Comparison of ENCODE assay signal across 9 cellular contexts in the genomic region with DNA sequence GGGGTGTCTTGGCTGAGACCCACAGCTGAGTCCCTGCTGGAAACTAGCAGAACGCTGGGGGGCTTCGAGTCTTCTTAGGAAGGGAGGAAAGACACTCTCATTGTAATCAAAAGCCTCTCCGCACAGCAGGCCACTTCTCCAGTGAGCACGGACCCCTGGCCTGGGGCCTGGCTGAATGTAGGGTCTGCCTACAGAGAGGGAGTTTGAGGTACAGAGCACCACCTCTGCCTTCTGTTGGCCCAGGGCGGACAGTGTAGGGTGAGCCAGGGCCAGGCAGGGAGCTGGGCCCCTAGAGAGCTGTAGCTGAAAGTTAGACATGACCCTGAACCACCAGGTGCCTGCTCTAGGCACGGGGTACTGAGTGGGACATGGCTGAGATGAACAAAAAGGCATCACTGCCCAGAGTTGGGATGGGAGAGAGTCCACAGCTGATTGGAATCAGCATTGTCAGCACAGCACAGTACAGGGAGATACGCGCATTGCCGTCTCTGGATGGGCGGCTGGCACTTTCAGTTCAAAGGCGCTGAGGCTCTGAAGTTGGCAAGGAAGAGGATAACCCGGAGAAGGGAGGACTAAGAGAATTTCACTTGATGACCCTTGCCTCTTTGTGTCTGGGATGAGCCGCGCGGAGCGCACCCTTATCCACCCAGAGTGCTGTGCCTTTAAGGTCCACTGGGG. TPM values are rescaled to one million over a fixed set of nuclear protein-coding genes. Genes with fewer than 3 reads are reported as not detected.
A peak's percentile ranks its signal among the peaks of the same experiment; 100 is the strongest.
DNase-seq lines count a peak whose midpoint lies in the region; ATAC-seq and TF ChIP-seq lines count a peak whose summit lies in the region.
"Had no signal": no experiment of that assay in that cellular context is flagged by ENCODE, and none has a peak within 500 bp of the region (broad histone marks: within the 10 kb centered on the region; RNA-seq: fewer than 3 reads in every experiment).

No MANE protein-coding gene starts in this region.

- TF ChIP-seq CTCF in Calu3 (IDR thresholded peaks at IDR 0.05; ENCODE audit: unreplicated experiment) = no peak
- TF ChIP-seq CTCF in foreskin keratinocyte (conservative IDR thresholded peaks at IDR 0.05) = no peak
- TF ChIP-seq CTCF in sigmoid colon (IDR thresholded peaks at IDR 0.05) = peak in 2 of 4 experiments; percentile 63 to 67

- no peak for DNase-seq in Calu3
- DNase-seq in NT2/D1 (ENCODE audit: low read depth, low spot score) = no peak
- no peak for DNase-seq in foreskin keratinocyte
- DNase-seq in sigmoid colon = no peak
- DNase-seq in SKM-1 (lab: John Stamatoyannopoulos, UW; ENCODE audit: unreplicated experiment) = no peak
- DNase-seq in OCI-M2 (lab: John Stamatoyannopoulos, UW; ENCODE audit: unreplicated experiment) = no peak
- no peak for DNase-seq in activated CD4-positive, CD25-positive, alpha-beta regulatory T cell treated with anti-CD3 and anti-CD28 coated beads, Interleukin-2, amount 50 U/mL, for 72 hours

- CTCF ChIA-PET in Calu3 (lab: Charles Lee) = interaction anchor here (1.1 to 1.3 kb wide), 3 partner anchors 268 to 282 kb away, joined by 3 to 4 read pairs (median 3); no protein-coding TSS in a partner anchor

- no peaks in the 10 kb centered on the region for H3K4me1 Mint-ChIP-seq in Calu3 (ENCODE audit: low read depth, unreplicated experiment)

- peaks cover 14% of the 10 kb centered on the region; the same call in 1 of the 2 replicates for H3K9me3 ChIP-seq in NT2/D1 (ENCODE audit: insufficient read depth, low read length)
- H3K9me3 ChIP-seq in sigmoid colon = no peaks in the 10 kb centered on the region

- peaks cover 6% of the 10 kb centered on the region for H3K9me3 Mint-ChIP-seq in Calu3 (ENCODE audit: low read depth, unreplicated experiment)
- H3K9me3 Mint-ChIP-seq: stimulated activated naive CD8-positive, alpha-beta T cell treated with anti-CD3 and anti-CD28 coated beads, Interleukin-15, Interleukin-2, amounts not matched to agents 100 ng/mL and 50 ng/mL, for 24 hours had no signal

- TF ChIP-seq POLR2A in sigmoid colon (IDR thresholded peaks at IDR 0.05) = no peak

- no TSS peak for BruUV-seq in Calu3 (replicated peaks; lab: Mats Ljungman, UMichigan)

- H3K9ac ChIP-seq in NT2/D1 (ENCODE audit: insufficient read length, low read depth) = no peak overlapping the region

- 29 to 31% methylated on average over 16 of the region's 16 CpGs for WGBS in sigmoid colon, 2 donors

- H3K4me3 ChIP-seq in NT2/D1 (ENCODE audit: insufficient read length, low read depth) (peak overlapping the region; percentile 58), sigmoid colon (peak overlapping the region in 3 of 4 donors; percentile 29 to 46 (median 46))

- H3K27ac ChIP-seq in foreskin keratinocyte (no peak overlapping the region), sigmoid colon (no peak overlapping the region)

- H3K4me3 Mint-ChIP-seq in Calu3 (ENCODE audit: low read depth, unreplicated experiment) = peak overlapping the region; percentile 67
- H3K4me3 Mint-ChIP-seq: stimulated activated naive CD8-positive, alpha-beta T cell treated with anti-CD3 and anti-CD28 coated beads, Interleukin-15, Interleukin-2, amounts not matched to agents 100 ng/mL and 50 ng/mL, for 24 hours had no signal

- intact Hi-C loops in Calu3 (cut with micrococcal nuclease; ENCODE audit: unreplicated experiment) (loop anchor here (2.0 kb wide), 1 partner anchor 371 kb away; no protein-coding TSS in a partner anchor), sigmoid colon (cut with DNase I) (loop anchor here (5.0 kb wide), 1 partner anchor 367 kb away; no protein-coding TSS in a partner anchor)

- H3K27me3 Mint-ChIP-seq in Calu3 (ENCODE audit: unreplicated experiment) = peaks cover 89% of the 10 kb centered on the region

- H3K36me3 Mint-ChIP-seq in Calu3 (ENCODE audit: insufficient read depth, unreplicated experiment) = peaks cover 14% of the 10 kb centered on the region

- TF ChIP-seq EP300 in sigmoid colon (IDR thresholded peaks at IDR 0.05) = no peak

- H3K36me3 ChIP-seq in NT2/D1 (ENCODE audit: insufficient read depth, insufficient read length, low read length) (no peaks in the 10 kb centered on the region), sigmoid colon (no peaks in the 10 kb centered on the region)

- H3K27ac Mint-ChIP-seq in Calu3 (ENCODE audit: unreplicated experiment) = no peak overlapping the region
- H3K27ac Mint-ChIP-seq: stimulated activated naive CD8-positive, alpha-beta T cell treated with anti-CD3 and anti-CD28 coated beads, Interleukin-15, Interleukin-2, amounts not matched to agents 100 ng/mL and 50 ng/mL, for 24 hours had no signal

- H3K27me3 ChIP-seq in NT2/D1 (ENCODE audit: insufficient read depth, insufficient read length) (peaks cover 74% of the 10 kb centered on the region), foreskin keratinocyte (peaks cover 66% of the 10 kb centered on the region), sigmoid colon (peaks cover 10 to 54% (median 12%) of the 10 kb centered on the region in 3 donors)

- H3K4me1 ChIP-seq in NT2/D1 (ENCODE audit: insufficient read depth, insufficient read length) (no peaks in the 10 kb centered on the region), foreskin keratinocyte (no peaks in the 10 kb centered on the region), sigmoid colon (peaks cover 0 to 19% (median 15%) of the 10 kb centered on the region in 4 donors)

- peak; percentile 23 for ATAC-seq in GM21576 (IDR thresholded peaks at IDR 0.05; ENCODE audit: unreplicated experiment)
- ATAC-seq in foreskin keratinocyte = peak; percentile 17

RNA-seq across cellular contexts. Expression of gene SLC25A48, which starts 0.4 kb away (rescaled TPM):
- not detected in 2 replicates for total RNA-seq in Calu3 (2022)
- total RNA-seq in foreskin keratinocyte = not detected in 2 replicates
- not detected in 2 replicates for polyA plus RNA-seq in foreskin keratinocyte
- total RNA-seq in sigmoid colon = not detected
- polyA plus RNA-seq in sigmoid colon = 1 to 10 TPM; 1.6 to 7.2 (median 1.9) TPM
